1 cellular context compared by ENCODE assay signal in the genomic region with DNA sequence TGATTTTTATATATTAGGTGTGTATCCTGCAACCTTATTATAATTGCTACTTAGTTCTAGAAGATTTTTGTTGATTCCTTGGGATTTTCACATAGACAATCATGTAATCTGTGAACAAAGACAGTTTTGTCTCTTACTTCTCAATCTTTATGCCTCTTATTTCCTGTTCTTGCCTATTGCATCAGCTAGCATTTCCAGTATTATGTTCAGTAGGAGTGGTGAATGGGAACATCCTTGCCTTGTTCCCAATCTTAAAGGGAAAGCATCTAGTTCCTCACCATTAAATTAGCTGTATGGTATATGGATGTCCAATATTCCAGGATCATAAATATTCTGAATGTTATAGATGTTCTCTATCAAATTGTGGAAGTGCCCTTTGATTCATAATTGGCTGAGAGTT.
TF ChIP-seq lines count a peak whose summit lies in the region.

No MANE protein-coding gene starts in this region.

TF ChIP-seq in A549, 52 proteins besides CTCF, POLR2A, EP300 and RAD21 (continued from another document):
- TF ChIP-seq, protein P1, sequence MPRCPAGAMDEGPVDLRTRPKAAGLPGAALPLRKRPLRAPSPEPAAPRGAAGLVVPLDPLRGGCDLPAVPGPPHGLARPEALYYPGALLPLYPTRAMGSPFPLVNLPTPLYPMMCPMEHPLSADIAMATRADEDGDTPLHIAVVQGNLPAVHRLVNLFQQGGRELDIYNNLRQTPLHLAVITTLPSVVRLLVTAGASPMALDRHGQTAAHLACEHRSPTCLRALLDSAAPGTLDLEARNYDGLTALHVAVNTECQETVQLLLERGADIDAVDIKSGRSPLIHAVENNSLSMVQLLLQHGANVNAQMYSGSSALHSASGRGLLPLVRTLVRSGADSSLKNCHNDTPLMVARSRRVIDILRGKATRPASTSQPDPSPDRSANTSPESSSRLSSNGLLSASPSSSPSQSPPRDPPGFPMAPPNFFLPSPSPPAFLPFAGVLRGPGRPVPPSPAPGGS (IDR thresholded peaks at IDR 0.05) = no peak
- no peak for TF ChIP-seq PHF8 (IDR thresholded peaks at IDR 0.05; ENCODE audit: borderline replicate concordance, low read depth)
- TF ChIP-seq NFE2L2 (conservative IDR thresholded peaks at IDR 0.05; ENCODE audit: low read length) = no peak
- TF ChIP-seq NPAS2 (CRISPR knock-in tag; IDR thresholded peaks at IDR 0.05; ENCODE audit: borderline replicate concordance) = no peak
- no peak for TF ChIP-seq REST (IDR thresholded peaks at IDR 0.05)
- no peak for TF ChIP-seq CEBPB (IDR thresholded peaks at IDR 0.05)
- no peak for TF ChIP-seq HOXB5 (CRISPR knock-in tag; IDR thresholded peaks at IDR 0.05)
TF ChIP-seq in A549: peak in this region for 0.
